Comparison of ENCODE assay signal across 9 cellular contexts in the genomic region with DNA sequence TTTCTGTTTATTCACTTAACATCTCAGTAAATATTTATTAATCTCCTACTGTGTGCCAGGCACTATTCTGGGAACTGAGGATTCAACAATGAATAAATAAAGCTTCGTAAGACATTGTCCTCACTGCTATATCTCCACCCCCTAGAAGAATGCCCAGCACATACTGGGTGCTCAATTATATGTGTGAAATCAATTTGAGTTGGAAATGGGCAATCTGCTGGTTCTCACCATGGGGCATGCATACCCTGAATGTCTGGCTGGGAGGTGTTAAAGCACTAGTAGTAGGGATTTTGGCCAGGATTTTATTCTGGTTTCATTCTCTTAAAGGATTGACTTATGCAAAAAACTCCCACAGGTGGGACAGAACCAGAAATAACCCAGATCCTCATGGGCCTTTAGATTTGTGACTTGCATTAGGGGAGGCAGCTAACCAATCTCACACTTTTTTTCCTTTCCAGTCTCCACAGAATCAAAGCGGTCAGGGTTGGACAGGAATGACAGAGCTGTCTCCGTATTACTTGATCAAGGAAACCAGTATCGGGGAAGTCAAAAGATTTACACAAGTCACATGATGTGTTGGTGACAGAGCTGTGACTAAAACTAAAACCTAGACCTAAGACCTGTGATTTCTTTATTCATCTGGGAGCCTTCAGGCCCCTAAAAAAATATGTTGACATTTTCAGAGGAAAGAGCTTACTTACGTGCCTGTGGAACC. TPM values are rescaled to one million over a fixed set of nuclear protein-coding genes. Genes with fewer than 3 reads are reported as not detected.
DNase-seq lines count a peak whose midpoint lies in the region; ATAC-seq, FAIRE-seq and TF ChIP-seq lines count a peak whose summit lies in the region.
"Had no signal": no experiment of that assay in that cellular context is flagged by ENCODE, and none has a peak within 500 bp of the region (broad histone marks: within the 10 kb centered on the region; RNA-seq: fewer than 3 reads in every experiment).

No MANE protein-coding gene starts in this region.

- DNase-seq in central memory CD8-positive, alpha-beta T cell (ENCODE audit: low spot score in 2 of 2) = no peak
- DNase-seq in D721Med (ENCODE audit: insufficient read length, low spot score) = no peak
- DNase-seq in prostate gland (ENCODE audit: low spot score) = no peak
- DNase-seq in activated effector memory CD4-positive, alpha-beta T cell treated with Interleukin-2 at 50 U/mL for 16 hours = no peak
- DNase-seq: GF-D8, NCI-H226 had no signal

- no peak for TF ChIP-seq CTCF in D721Med (IDR thresholded peaks at IDR 0.05; ENCODE audit: insufficient read depth, missing control alignments)
- no peak for TF ChIP-seq CTCF in prostate gland (IDR thresholded peaks at IDR 0.05)

- no peak for FAIRE-seq in D721Med (lab: Jason Lieb, UNC)

- peak overlapping the region; percentile 8 for H3K4me3 Mint-ChIP-seq in central memory CD8-positive, alpha-beta T cell

- ATAC-seq in GM18508 (IDR thresholded peaks at IDR 0.05; ENCODE audit: insufficient read depth, unreplicated experiment) (peak; percentile 56), GM19467 (IDR thresholded peaks at IDR 0.05; ENCODE audit: unreplicated experiment) (peak; percentile 41), HG03280 (IDR thresholded peaks at IDR 0.05; ENCODE audit: unreplicated experiment) (peak; percentile 53)
- no peak for ATAC-seq in central memory CD8-positive, alpha-beta T cell (replicated peaks; ENCODE audit: extremely low read depth, poor library complexity, severe bottlenecking)

- WGBS in prostate gland = 79% methylated on average over 5 of the region's 5 CpGs

- H3K4me1 Mint-ChIP-seq in central memory CD8-positive, alpha-beta T cell = peaks cover 40% of the 10 kb centered on the region

- TF ChIP-seq POLR2A in prostate gland (IDR thresholded peaks at IDR 0.05) = no peak

- no peaks in the 10 kb centered on the region for H3K9me3 ChIP-seq in prostate gland

- peaks cover 18% of the 10 kb centered on the region for H3K36me3 Mint-ChIP-seq in central memory CD8-positive, alpha-beta T cell (ENCODE audit: insufficient read depth)

- no peaks in the 10 kb centered on the region for H3K9me3 Mint-ChIP-seq in central memory CD8-positive, alpha-beta T cell

- H3K27me3 Mint-ChIP-seq in central memory CD8-positive, alpha-beta T cell = no peaks in the 10 kb centered on the region

- H3K4me3 ChIP-seq in prostate gland = no peak overlapping the region

- H3K4me1 ChIP-seq in prostate gland (replicated peaks) = no peaks in the 10 kb centered on the region

- H3K27me3 ChIP-seq in prostate gland (replicated peaks; ENCODE audit: insufficient read depth) = no peaks in the 10 kb centered on the region

- H3K27ac Mint-ChIP-seq in central memory CD8-positive, alpha-beta T cell (ENCODE audit: low read depth) = peak overlapping the region; percentile 92

- no peak overlapping the region for H3K27ac ChIP-seq in prostate gland

- no peaks in the 10 kb centered on the region for H3K36me3 ChIP-seq in prostate gland

- intact Hi-C loops in prostate gland (cut with DNase I) = no loop called here

RNA-seq across cellular contexts. Expression of a gene that starts 12.8 kb away (rescaled TPM):
- total RNA-seq in prostate gland = 1 to 10 TPM in 1 of 2 donors, under 1 TPM in 1; 0.32 to 2.1 TPM
